10 cellular contexts compared by ENCODE assay signal in the genomic region with DNA sequence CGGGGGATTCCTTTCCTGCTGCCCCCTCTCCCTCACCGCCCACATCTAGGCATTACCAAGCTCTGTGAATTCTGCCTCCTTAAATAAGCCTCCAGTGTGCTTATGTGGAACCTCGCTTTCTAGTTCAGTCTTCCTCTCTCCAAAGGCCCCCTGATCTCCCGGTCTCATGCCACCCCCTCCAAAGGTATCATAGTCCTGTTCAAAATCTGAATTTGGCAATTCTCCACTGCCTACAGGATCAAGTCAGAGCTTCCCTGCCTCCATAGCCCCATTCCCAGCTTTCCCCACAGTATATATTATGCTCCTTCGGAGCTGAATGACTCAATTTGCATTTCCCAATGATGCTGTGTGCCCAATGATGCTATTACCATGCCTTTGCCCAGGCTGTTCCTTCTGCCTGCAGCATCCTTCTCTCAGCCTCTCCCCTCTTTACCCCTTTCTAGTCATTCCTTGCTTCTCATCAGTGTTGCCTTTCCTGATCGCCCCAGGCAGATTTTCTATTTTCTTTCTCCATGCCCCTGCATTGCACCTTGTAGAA.
DNase-seq lines count a peak whose midpoint lies in the region; ATAC-seq and TF ChIP-seq lines count a peak whose summit lies in the region.
"Had no signal": no experiment of that assay in that cellular context is flagged by ENCODE, and none has a peak within 500 bp of the region (broad histone marks: within the 10 kb centered on the region; RNA-seq: fewer than 3 reads in every experiment).

No MANE protein-coding gene starts in this region.

- POLR2A ChIA-PET in AG04449 (lab: Yijun Ruan, JAX) = interaction anchor here (0.6 kb wide), 1 partner anchor 88 kb away, joined by 3 read pairs; no protein-coding TSS in a partner anchor

- H3K4me3 ChIP-seq in AG04449 (ENCODE audit: low read depth, low read length) (peak overlapping the region; percentile 79), astrocyte of the cerebellum (ENCODE audit: low read depth, low read length) (peak overlapping the region; percentile 68)

- DNase-seq in AG04449 (ENCODE audit: low read depth, low spot score) (no peak), ELR (ENCODE audit: low read depth) (peak; percentile 38), astrocyte of the cerebellum (ENCODE audit: low read depth) (no peak), midbrain (lab: John Stamatoyannopoulos, UW) (peak; percentile 18), iPS-NIHi11 (ENCODE audit: low spot score) (no peak), COR-L47 (lab: John Stamatoyannopoulos, UW) (no peak)
- DNase-seq: NCI-H1092 had no signal

- CTCF ChIA-PET in AG04449 (lab: Yijun Ruan, JAX) = interaction anchor here (1.0 to 12.4 kb wide), 9 partner anchors 13 to 254 kb away, joined by 3 to 188 read pairs (median 8); a partner anchor contains a TSS

- ATAC-seq in GM19463 (IDR thresholded peaks at IDR 0.05; ENCODE audit: unreplicated experiment) (no peak), GM19035 (IDR thresholded peaks at IDR 0.05; ENCODE audit: unreplicated experiment) (no peak)
- ATAC-seq: Panc1 had no signal

- in situ Hi-C loops in astrocyte of the cerebellum (cut with HindIII; ENCODE audit: low sequenced_read_pairs) = no loop called here

- TF ChIP-seq CTCF in AG04449 (IDR thresholded peaks at IDR 0.05; ENCODE audit: insufficient read depth, low read length, missing control alignments) (no peak), astrocyte of the cerebellum (IDR thresholded peaks at IDR 0.05; ENCODE audit: low read depth, low read length, missing control alignments) (no peak)

Comparison
In these comparisons a context has a peak if more than half of its experiments do, and no peak if none do; other contexts are left out.
1. DNase-seq: peak in ELR (single experiment) and midbrain (single experiment); none in AG04449 (single experiment), astrocyte of the cerebellum (single experiment), iPS-NIHi11 (single experiment) and COR-L47 (single experiment).